22 cellular contexts compared by ENCODE assay signal in the genomic region with DNA sequence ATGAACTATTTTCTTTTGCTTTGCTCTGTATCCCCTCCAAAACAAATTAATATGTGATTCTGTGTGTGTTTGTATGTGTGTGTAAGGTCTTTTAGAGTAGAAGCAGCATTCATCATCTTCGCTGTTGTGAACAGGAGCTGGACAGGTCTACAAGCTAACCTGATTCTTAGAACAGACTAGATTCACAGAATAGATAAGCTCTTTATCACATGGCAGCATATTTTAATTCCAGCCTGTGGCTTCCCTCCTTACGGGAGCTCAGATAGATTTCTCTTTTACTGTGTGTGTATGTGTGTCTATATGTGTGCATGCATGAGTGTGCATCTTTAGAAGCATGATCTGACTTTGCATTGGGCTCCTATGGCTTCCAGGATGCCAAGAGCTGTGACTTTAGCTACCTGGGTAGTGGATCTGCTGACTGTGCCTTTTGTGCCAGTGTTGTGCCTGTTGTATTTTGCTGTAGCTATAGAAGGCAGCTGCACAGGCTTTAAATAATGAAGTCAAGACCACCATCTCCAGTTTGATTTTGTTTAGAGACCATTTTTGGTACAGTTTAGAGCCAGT. TPM values are rescaled to one million over a fixed set of nuclear protein-coding genes. Genes with fewer than 3 reads are reported as not detected.
A peak's percentile ranks its signal among the peaks of the same experiment; 100 is the strongest.
DNase-seq lines count a peak whose midpoint lies in the region; ATAC-seq and TF ChIP-seq lines count a peak whose summit lies in the region.
"Had no signal": no experiment of that assay in that cellular context is flagged by ENCODE, and none has a peak within 500 bp of the region (broad histone marks: within the 10 kb centered on the region; RNA-seq: fewer than 3 reads in every experiment).

No MANE protein-coding gene starts in this region.

- no peak for ATAC-seq in IMR-90 (ENCODE audit: low read depth)

- H3K4me1 Mint-ChIP-seq in Caco-2 (ENCODE audit: low read depth, unreplicated experiment) (peaks cover 76% of the 10 kb centered on the region), nephron (peaks cover 76% of the 10 kb centered on the region)

- H4K8ac ChIP-seq in IMR-90 (ENCODE audit: low read depth in 2 of 2, low read length in 2 of 2) = no peak overlapping the region

- H2BK20ac ChIP-seq in IMR-90 (ENCODE audit: low read depth, low read length) = no peak overlapping the region

- no peak for TF ChIP-seq CTCF in Caco-2 (IDR thresholded peaks at IDR 0.05; ENCODE audit: insufficient read depth in 1 of 2, low read depth in 1 of 2, low read length in 1 of 2, severe bottlenecking in 1 of 2, unreplicated experiment in 1 of 2)
- no peak for TF ChIP-seq CTCF in IMR-90 (conservative IDR thresholded peaks at IDR 0.05; ENCODE audit: low read depth, low read length)
- TF ChIP-seq CTCF in VCaP (conservative IDR thresholded peaks at IDR 0.05) = no peak
- no peak for TF ChIP-seq CTCF in nephron (IDR thresholded peaks at IDR 0.05; ENCODE audit: unreplicated experiment in 3 of 3)
- no peak for TF ChIP-seq CTCF in transverse colon (IDR thresholded peaks at IDR 0.05)

- no peak overlapping the region for H2BK15ac ChIP-seq in IMR-90 (ENCODE audit: low read depth, low read length)

- H2AFZ ChIP-seq in IMR-90 (replicated peaks; ENCODE audit: low read length, poor library complexity) = no peak overlapping the region
- H2AFZ ChIP-seq: GM23248 had no signal

- H3K56ac ChIP-seq in IMR-90 (ENCODE audit: extremely low read depth, insufficient read depth, low read length) = no peak overlapping the region

- H3K4me1 ChIP-seq in Caco-2 (peaks cover 84% of the 10 kb centered on the region), IMR-90 (ENCODE audit: control insufficient read depth, insufficient read depth, low read length) (peaks cover 4% of the 10 kb centered on the region; the same call in 1 of the 2 replicates), transverse colon (peaks cover 5 to 37% (median 14%) of the 10 kb centered on the region in 4 donors)

- CTCF ChIA-PET in Caco-2 (lab: Charles Lee) (interaction anchor here (1.0 to 1.2 kb wide), 2 partner anchors 42 to 72 kb away, joined by 3 read pairs; no protein-coding TSS in a partner anchor), IMR-90 (lab: Yijun Ruan, JAX) (interaction anchor here (0.6 to 0.8 kb wide), 3 partner anchors 40 to 275 kb away, joined by 4 to 9 read pairs (median 7); no protein-coding TSS in a partner anchor)

- POLR2A ChIA-PET in Caco-2 (lab: Charles Lee) = interaction anchor here (0.6 kb wide), 2 partner anchors 129 to 212 kb away, joined by 3 read pairs; no protein-coding TSS in a partner anchor
- POLR2A ChIA-PET in IMR-90 (lab: Charles Lee; ENCODE audit: unreplicated experiment) = no interaction called here

- no peak overlapping the region for H3K23ac ChIP-seq in IMR-90 (ENCODE audit: low read depth, low read length)

- H3K9me1 ChIP-seq in IMR-90 (ENCODE audit: insufficient read depth, low read length) = peaks cover 12% of the 10 kb centered on the region; the same call in 1 of the 2 replicates

- no peak for TF ChIP-seq RAD21 in IMR-90 (IDR thresholded peaks at IDR 0.05; ENCODE audit: low read length)

- H3K4me3 ChIP-seq in Caco-2 (ENCODE audit: low read depth, low read length) (no peak overlapping the region), IMR-90 (ENCODE audit: insufficient read depth, low read depth, low read length) (no peak overlapping the region), transverse colon (no peak overlapping the region)
- H3K4me3 ChIP-seq: GM23248, HAP-1, SJCRH30 had no signal

- H2AK9ac ChIP-seq in IMR-90 (replicated peaks; ENCODE audit: low read depth, low read length, poor library complexity) = no peak overlapping the region

- H3K9me3 ChIP-seq in Caco-2 (no peaks in the 10 kb centered on the region), IMR-90 (ENCODE audit: control insufficient read depth, insufficient read depth, low read length) (no peaks in the 10 kb centered on the region), transverse colon (no peaks in the 10 kb centered on the region)
- H3K9me3 ChIP-seq: HAP-1, SJCRH30 had no signal

- H3K27ac ChIP-seq in IMR-90 (ENCODE audit: insufficient read depth, low read length) (no peak overlapping the region), VCaP (peak overlapping the region; percentile 25; the same call in 1 of the 2 replicates), transverse colon (no peak overlapping the region)
- H3K27ac ChIP-seq: GM23248, SJCRH30 had no signal

- WGBS in IMR-90 (ENCODE audit: extremely low coverage in 2 of 2, insufficient read length in 1 of 2), 2 experiments = no CpG with 5 or more reads among the region's 2 CpGs
- WGBS in transverse colon (ENCODE audit: low coverage in 1 of 2), 2 donors = 85 to 100% methylated on average over 1 to 2 of the region's 2 CpGs

- BruUV-seq in Caco-2 (replicated peaks; lab: Mats Ljungman, UMichigan) (no TSS peak), IMR-90 (replicated peaks; lab: Mats Ljungman, UMichigan) (no TSS peak)

- no peak overlapping the region for H4K91ac ChIP-seq in IMR-90 (ENCODE audit: insufficient read depth, low read depth, low read length)

- no peak for TF ChIP-seq EP300 in transverse colon (IDR thresholded peaks at IDR 0.05; ENCODE audit: low read depth)

- H3K4ac ChIP-seq in IMR-90 (ENCODE audit: low read depth, low read length) = no peak overlapping the region

- no peak overlapping the region for H4K5ac ChIP-seq in IMR-90 (ENCODE audit: low read depth, low read length)

- intact Hi-C loops in Caco-2 (cut with micrococcal nuclease; ENCODE audit: unreplicated experiment) = no loop called here
- intact Hi-C loops in IMR-90 (cut with micrococcal nuclease) = no loop called here
- intact Hi-C loops in transverse colon (cut with DNase I; ENCODE audit: low total_unique reads) = no loop called here

- TF ChIP-seq POLR2A in IMR-90 (IDR thresholded peaks at IDR 0.05; ENCODE audit: low read depth, low read length) (no peak), transverse colon (IDR thresholded peaks at IDR 0.05) (no peak)

- H3K27ac Mint-ChIP-seq in Caco-2 (ENCODE audit: unreplicated experiment) (peak overlapping the region; percentile 34), nephron (peak overlapping the region; percentile 73 to 81 (median 79))
- H3K27ac Mint-ChIP-seq: CD4-positive, alpha-beta T cell; IgD-negative memory B cell had no signal

- no peak overlapping the region for H3K4me2 ChIP-seq in IMR-90 (ENCODE audit: low read depth, low read length)

- H3K4me3 Mint-ChIP-seq in Caco-2 (ENCODE audit: unreplicated experiment) = no peak overlapping the region
- H3K4me3 Mint-ChIP-seq in nephron = no peak overlapping the region
- H3K4me3 Mint-ChIP-seq: CD4-positive, alpha-beta T cell; IgD-negative memory B cell had no signal

- no peak overlapping the region for H2BK5ac ChIP-seq in IMR-90 (ENCODE audit: low read depth, low read length, poor library complexity, severe bottlenecking)

- H3K14ac ChIP-seq in IMR-90 (replicated peaks; ENCODE audit: low read depth, low read length) = no peak overlapping the region

- H4K20me1 ChIP-seq in IMR-90 (ENCODE audit: insufficient read depth, low read length) = no peaks in the 10 kb centered on the region

- no peak overlapping the region for H2BK120ac ChIP-seq in IMR-90 (ENCODE audit: low read depth, low read length)

- in situ Hi-C loops in IMR-90 (cut with MboI; ENCODE audit: low sequenced_read_pairs) = no loop called here
- in situ Hi-C loops in transverse colon (cut with MboI; ENCODE audit: low pct_ligation_motif_present in 1 of 4, low pct_unique_long_range_greater_than_20kb in 1 of 4, low sequenced_read_pairs in 3 of 4) = loop anchor here in 1 of 4 donors (10.0 kb wide), 1 partner anchor 67 kb away; no protein-coding TSS in a partner anchor

- H3K36me3 Mint-ChIP-seq in Caco-2 (ENCODE audit: insufficient read depth, unreplicated experiment) (peaks cover 80% of the 10 kb centered on the region), nephron (ENCODE audit: low read depth) (no peaks in the 10 kb centered on the region)
- H3K36me3 Mint-ChIP-seq: IgD-negative memory B cell had no signal

- H3K79me1 ChIP-seq in IMR-90 (ENCODE audit: low read depth in 1 of 2, low read length in 2 of 2) = peaks cover 20 to 22% of the 10 kb centered on the region in 2 experiments; a peak in 3 of 4 replicates

- H3K18ac ChIP-seq in IMR-90 (ENCODE audit: low read depth, low read length) = no peak overlapping the region

- H3K36me3 ChIP-seq in Caco-2 (ENCODE audit: control insufficient read depth, insufficient read depth, low read length) (no peaks in the 10 kb centered on the region), IMR-90 (ENCODE audit: control insufficient read depth, insufficient read depth, low read length) (no peaks in the 10 kb centered on the region), transverse colon (no peaks in the 10 kb centered on the region)
- H3K36me3 ChIP-seq: HAP-1, SJCRH30 had no signal

- H3K9ac ChIP-seq in IMR-90 (ENCODE audit: low read depth, low read length) = no peak overlapping the region
- H3K9ac ChIP-seq: GM23248 had no signal

- H2AK5ac ChIP-seq in IMR-90 (ENCODE audit: low read depth, low read length) = no peak overlapping the region

- dilution Hi-C loops in IMR-90 (cut with HindIII; ENCODE audit: low sequenced_read_pairs, unreplicated experiment) = no loop called here

- H3K9me3 Mint-ChIP-seq in Caco-2 (ENCODE audit: unreplicated experiment) = no peaks in the 10 kb centered on the region
- H3K9me3 Mint-ChIP-seq in nephron = no peaks in the 10 kb centered on the region
- H3K9me3 Mint-ChIP-seq: CD4-positive, alpha-beta T cell; IgD-negative memory B cell had no signal

- H3K27me3 ChIP-seq in Caco-2 (replicated peaks; ENCODE audit: control insufficient read depth, insufficient read depth, low read length) (no peaks in the 10 kb centered on the region), IMR-90 (ENCODE audit: control insufficient read depth, insufficient read depth, low read length) (no peaks in the 10 kb centered on the region), transverse colon (no peaks in the 10 kb centered on the region)
- H3K27me3 ChIP-seq: SJCRH30 had no signal

- DNase-seq in Caco-2 (no peak), IMR-90 (no peak), NCI-H2196 (lab: John Stamatoyannopoulos, UW; ENCODE audit: unreplicated experiment) (no peak), transverse colon (no peak), NOMO-1 treated with dmso at 0.1 percent for 144 hours (lab: John Stamatoyannopoulos, UW; ENCODE audit: unreplicated experiment) (no peak), activated gamma-delta T cell (lab: John Stamatoyannopoulos, UW) (no peak)
- DNase-seq: CD4-positive, alpha-beta T cell; COR-L47; DMS 273 treated with DMSO at 0.1 percent for 48 hours; DMS79 treated with DMSO at 0.1 percent for 48 hours; GM23248; Karpas-422; NCI-H1417; NCI-H1694 treated with DMSO at 0.1 percent for 48 hours; NCI-H2081 treated with DMSO at 0.1 percent for 48 hours; NCI-H446 treated with DMSO at 0.1 percent for 48 hours; NCI-H748 treated with DMSO at 0.1 percent for 48 hours; SJCRH30 had no signal

- H3K27me3 Mint-ChIP-seq in Caco-2 (ENCODE audit: insufficient read depth, unreplicated experiment) = no peaks in the 10 kb centered on the region
- H3K27me3 Mint-ChIP-seq in nephron (ENCODE audit: low read depth) = no peaks in the 10 kb centered on the region

TF ChIP-seq in IMR-90, 13 proteins besides CTCF, POLR2A, EP300 and RAD21 (continues in another document):
- peak; percentile 57 for TF ChIP-seq MAFK (IDR thresholded peaks at IDR 0.05; ENCODE audit: low read depth, low read length)

RNA-seq across cellular contexts. Expression of gene ZNRF3, which starts 44.2 kb away (rescaled TPM):
- total RNA-seq in Caco-2 (2022) = 37.9 and 41.1 TPM in 2 replicates
- 1.4 TPM in 2 replicates for total RNA-seq in IMR-90 (2012; rRNA removed)
- polyA plus RNA-seq in IMR-90 (2012; rRNA removed) = 2.4 and 3.3 TPM in 2 replicates
- polyA plus RNA-seq in IMR-90 (2012; cell fraction: cytosol; rRNA removed) = 1.4 and 3.5 TPM in 2 replicates
- polyA plus RNA-seq in IMR-90 (2012; cell fraction: nucleus; rRNA removed; ENCODE audit: low replicate concordance) = 2.1 and 5.4 TPM in 2 replicates
- 10 to 100 TPM in 1 of 4 donors, 1 to 10 TPM in 3; 4.5 to 10.7 (median 8.3) TPM for total RNA-seq in transverse colon
